1 cellular context compared by ENCODE assay signal in the genomic region with DNA sequence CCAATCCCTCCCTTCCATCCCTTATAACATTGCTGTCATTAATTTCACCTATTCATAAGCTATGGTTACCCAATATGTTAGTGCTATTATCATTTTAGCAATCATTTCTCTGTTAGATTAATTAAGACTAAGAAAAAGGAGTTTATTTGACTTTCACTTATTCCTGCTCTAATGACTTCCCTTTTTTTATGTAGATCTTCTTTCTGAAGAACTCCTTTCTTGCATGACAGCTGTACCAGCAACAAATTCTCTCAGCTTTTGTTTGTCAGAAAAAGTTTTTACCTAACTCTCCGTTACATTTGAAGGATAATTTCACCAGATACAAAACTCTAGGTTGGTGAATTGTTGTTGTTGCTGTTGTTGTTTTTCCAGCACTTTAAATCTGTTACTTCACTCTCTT.
TF ChIP-seq lines count a peak whose summit lies in the region.

No MANE protein-coding gene starts in this region.

TF ChIP-seq in GM23338, 12 proteins besides CTCF, POLR2A, EP300 and RAD21 (continued from another document):
- TF ChIP-seq, protein P1, sequence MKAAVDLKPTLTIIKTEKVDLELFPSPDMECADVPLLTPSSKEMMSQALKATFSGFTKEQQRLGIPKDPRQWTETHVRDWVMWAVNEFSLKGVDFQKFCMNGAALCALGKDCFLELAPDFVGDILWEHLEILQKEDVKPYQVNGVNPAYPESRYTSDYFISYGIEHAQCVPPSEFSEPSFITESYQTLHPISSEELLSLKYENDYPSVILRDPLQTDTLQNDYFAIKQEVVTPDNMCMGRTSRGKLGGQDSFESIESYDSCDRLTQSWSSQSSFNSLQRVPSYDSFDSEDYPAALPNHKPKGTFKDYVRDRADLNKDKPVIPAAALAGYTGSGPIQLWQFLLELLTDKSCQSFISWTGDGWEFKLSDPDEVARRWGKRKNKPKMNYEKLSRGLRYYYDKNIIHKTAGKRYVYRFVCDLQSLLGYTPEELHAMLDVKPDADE (IDR thresholded peaks at IDR 0.05), result no peak
- TF ChIP-seq CREB1 (CRISPR knock-in tag; IDR thresholded peaks at IDR 0.05; ENCODE audit: low read depth) (no peak), STAT1 (IDR thresholded peaks at IDR 0.05; ENCODE audit: unreplicated experiment) (no peak), POLR2AphosphoS5 (IDR thresholded peaks at IDR 0.05; ENCODE audit: low read depth) (no peak), EZH2 (IDR thresholded peaks at IDR 0.05; ENCODE audit: low read depth, unreplicated experiment) (no peak), JUNB (IDR thresholded peaks at IDR 0.05; ENCODE audit: unreplicated experiment) (no peak), EZH2phosphoT487 (IDR thresholded peaks at IDR 0.05; ENCODE audit: unreplicated experiment) (no peak)
- TF ChIP-seq, protein P2, sequence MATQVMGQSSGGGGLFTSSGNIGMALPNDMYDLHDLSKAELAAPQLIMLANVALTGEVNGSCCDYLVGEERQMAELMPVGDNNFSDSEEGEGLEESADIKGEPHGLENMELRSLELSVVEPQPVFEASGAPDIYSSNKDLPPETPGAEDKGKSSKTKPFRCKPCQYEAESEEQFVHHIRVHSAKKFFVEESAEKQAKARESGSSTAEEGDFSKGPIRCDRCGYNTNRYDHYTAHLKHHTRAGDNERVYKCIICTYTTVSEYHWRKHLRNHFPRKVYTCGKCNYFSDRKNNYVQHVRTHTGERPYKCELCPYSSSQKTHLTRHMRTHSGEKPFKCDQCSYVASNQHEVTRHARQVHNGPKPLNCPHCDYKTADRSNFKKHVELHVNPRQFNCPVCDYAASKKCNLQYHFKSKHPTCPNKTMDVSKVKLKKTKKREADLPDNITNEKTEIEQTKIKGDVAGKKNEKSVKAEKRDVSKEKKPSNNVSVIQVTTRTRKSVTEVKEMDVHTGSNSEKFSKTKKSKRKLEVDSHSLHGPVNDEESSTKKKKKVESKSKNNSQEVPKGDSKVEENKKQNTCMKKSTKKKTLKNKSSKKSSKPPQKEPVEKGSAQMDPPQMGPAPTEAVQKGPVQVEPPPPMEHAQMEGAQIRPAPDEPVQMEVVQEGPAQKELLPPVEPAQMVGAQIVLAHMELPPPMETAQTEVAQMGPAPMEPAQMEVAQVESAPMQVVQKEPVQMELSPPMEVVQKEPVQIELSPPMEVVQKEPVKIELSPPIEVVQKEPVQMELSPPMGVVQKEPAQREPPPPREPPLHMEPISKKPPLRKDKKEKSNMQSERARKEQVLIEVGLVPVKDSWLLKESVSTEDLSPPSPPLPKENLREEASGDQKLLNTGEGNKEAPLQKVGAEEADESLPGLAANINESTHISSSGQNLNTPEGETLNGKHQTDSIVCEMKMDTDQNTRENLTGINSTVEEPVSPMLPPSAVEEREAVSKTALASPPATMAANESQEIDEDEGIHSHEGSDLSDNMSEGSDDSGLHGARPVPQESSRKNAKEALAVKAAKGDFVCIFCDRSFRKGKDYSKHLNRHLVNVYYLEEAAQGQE (IDR thresholded peaks at IDR 0.05; ENCODE audit: unreplicated experiment), result no peak
